Comparison of ENCODE assay signal across 8 cellular contexts in genomic region chr11:125624756-125625213, GRCh38. TPM values are rescaled to one million over a fixed set of nuclear protein-coding genes. Genes with fewer than 3 reads are reported as not detected.
DNase-seq lines count a peak whose midpoint lies in the region; ATAC-seq and TF ChIP-seq lines count a peak whose summit lies in the region.

Gene CHEK1 (plus strand): TSS chr11:125625163. CDS start chr11:125626769, 1,606 bp downstream.

- peaks cover 27% of the 10 kb centered on the region for H3K4me1 Mint-ChIP-seq in stimulated activated naive CD8-positive, alpha-beta T cell treated with anti-CD3 and anti-CD28 coated beads, Interleukin-15, Interleukin-2, amounts not matched to agents 100 ng/mL and 50 ng/mL, for 24 hours (ENCODE audit: low read depth)
- peaks cover 35% of the 10 kb centered on the region for H3K4me1 Mint-ChIP-seq in brain

- DNase-seq in stimulated activated naive CD8-positive, alpha-beta T cell treated with anti-CD3 and anti-CD28 coated beads, Interleukin-15, Interleukin-2, amounts not matched to agents 100 U/mL and 50 U/mL, for 24 hours, result no peak
- no peak for DNase-seq in lung (ENCODE audit: low spot score)
- DNase-seq in vagina (ENCODE audit: extremely low spot score in 2 of 2), result no peak
- no peak for DNase-seq in stimulated activated CD4-positive, alpha-beta T cell treated with anti-CD3 and anti-CD28 coated beads, Interleukin-1b, Interleukin-23, amount 100 ng/mL, for 48 hours

- H3K4me3 Mint-ChIP-seq in stimulated activated naive CD8-positive, alpha-beta T cell treated with anti-CD3 and anti-CD28 coated beads, Interleukin-15, Interleukin-2, amounts not matched to agents 100 ng/mL and 50 ng/mL, for 24 hours, result peak within 1 kb of the TSS; percentile 95
- peak within 1 kb of the TSS; percentile 94 to 97 (median 95) for H3K4me3 Mint-ChIP-seq in brain

- no peak for ATAC-seq in stimulated activated naive CD8-positive, alpha-beta T cell treated with anti-CD3 and anti-CD28 coated beads, Interleukin-15, Interleukin-2, amounts not matched to agents 100 U/mL and 50 U/mL, for 24 hours
- ATAC-seq in lung (ENCODE audit: insufficient read depth, low FRiP score) (no peak), HG02763 (IDR thresholded peaks at IDR 0.05; ENCODE audit: unreplicated experiment) (no peak), GM18520 (IDR thresholded peaks at IDR 0.05; ENCODE audit: unreplicated experiment) (no peak)

- H3K36me3 ChIP-seq in lung (ENCODE audit: control insufficient read depth in 2 of 2, insufficient read depth in 2 of 2, low read length in 2 of 2), result peaks cover 5 to 14% of the 10 kb centered on the region in 2 donors
- H3K36me3 ChIP-seq in vagina, result peaks cover 0 to 19% of the 10 kb centered on the region in 2 donors

- H3K27me3 Mint-ChIP-seq in stimulated activated naive CD8-positive, alpha-beta T cell treated with anti-CD3 and anti-CD28 coated beads, Interleukin-15, Interleukin-2, amounts not matched to agents 100 ng/mL and 50 ng/mL, for 24 hours, result no peaks in the 10 kb centered on the region
- peaks cover 5% of the 10 kb centered on the region for H3K27me3 Mint-ChIP-seq in brain

- TF ChIP-seq POLR2A in vagina (IDR thresholded peaks at IDR 0.05), result no peak

- peak within 1 kb of the TSS; percentile 86 to 99 for H3K27ac ChIP-seq in lung (ENCODE audit: low read depth in 1 of 2, low read length in 1 of 2)
- H3K27ac ChIP-seq in vagina, result peak within 1 kb of the TSS; percentile 92

- WGBS in lung, 2 donors, result 57 to 64% methylated on average over 9 of the region's 9 CpGs

- no peaks in the 10 kb centered on the region for H3K9me3 Mint-ChIP-seq in stimulated activated naive CD8-positive, alpha-beta T cell treated with anti-CD3 and anti-CD28 coated beads, Interleukin-15, Interleukin-2, amounts not matched to agents 100 ng/mL and 50 ng/mL, for 24 hours
- no peaks in the 10 kb centered on the region for H3K9me3 Mint-ChIP-seq in brain

- intact Hi-C loops in vagina (cut with DNase I), result no loop called here

- no peaks in the 10 kb centered on the region for H3K9me3 ChIP-seq in lung (ENCODE audit: control insufficient read depth in 2 of 2, insufficient read depth in 1 of 2, low read length in 1 of 2)
- H3K9me3 ChIP-seq in vagina, result no peaks in the 10 kb centered on the region

- H3K4me3 ChIP-seq in lung (peak within 1 kb of the TSS; percentile 84), vagina (peak within 1 kb of the TSS; percentile 54 to 70)

- H3K4me1 ChIP-seq in lung (ENCODE audit: control insufficient read depth in 2 of 2, insufficient read depth in 2 of 2, low read length in 2 of 2) (peaks cover 0 to 3% of the 10 kb centered on the region in 2 donors), vagina (peaks cover 19% of the 10 kb centered on the region)

- H3K27ac Mint-ChIP-seq in stimulated activated naive CD8-positive, alpha-beta T cell treated with anti-CD3 and anti-CD28 coated beads, Interleukin-15, Interleukin-2, amounts not matched to agents 100 ng/mL and 50 ng/mL, for 24 hours, result peak within 1 kb of the TSS; percentile 98
- H3K27ac Mint-ChIP-seq in brain, result peak within 1 kb of the TSS; percentile 91 to 99 (median 94)

- TF ChIP-seq CTCF in brain (conservative IDR thresholded peaks at IDR 0.05) (no peak), lung (IDR thresholded peaks at IDR 0.05; ENCODE audit: control extremely low read depth, extremely low read depth) (no peak), vagina (IDR thresholded peaks at IDR 0.05) (no peak)

- peaks cover 47% of the 10 kb centered on the region for H3K36me3 Mint-ChIP-seq in stimulated activated naive CD8-positive, alpha-beta T cell treated with anti-CD3 and anti-CD28 coated beads, Interleukin-15, Interleukin-2, amounts not matched to agents 100 ng/mL and 50 ng/mL, for 24 hours (ENCODE audit: low read depth)
- H3K36me3 Mint-ChIP-seq in brain, result peaks cover 18% of the 10 kb centered on the region

- no peaks in the 10 kb centered on the region for H3K27me3 ChIP-seq in lung (ENCODE audit: control insufficient read depth, insufficient read depth)
- no peaks in the 10 kb centered on the region for H3K27me3 ChIP-seq in vagina

RNA-seq across cellular contexts. Expression of gene CHEK1, which starts in this region (rescaled TPM):
- polyA plus RNA-seq in brain (ENCODE audit: insufficient read depth, low read depth, low replicate concordance) (24.5 TPM), lung (1 to 10 TPM; 2.3 to 2.4 TPM)
- total RNA-seq in lung (1 to 10 TPM; 5.8 to 6.4 TPM), vagina (2.5 TPM)
